In genomic region chr10:24457661-24458318, GRCh38 we compare ENCODE assay signal across 12 cellular contexts.
A peak's percentile ranks its signal among the peaks of the same experiment; 100 is the strongest.
DNase-seq lines count a peak whose midpoint lies in the region; ATAC-seq and TF ChIP-seq lines count a peak whose summit lies in the region.
"Had no signal": no experiment of that assay in that cellular context is flagged by ENCODE, and none has a peak within 500 bp of the region (broad histone marks: within the 10 kb centered on the region; RNA-seq: fewer than 3 reads in every experiment).

No MANE protein-coding gene starts in this region.

- POLR2A ChIA-PET in RWPE1 (lab: Yijun Ruan, JAX; ENCODE audit: low non-redundant PET), result no interaction called here

- H2AFZ ChIP-seq in GM23338 (no peak overlapping the region), fibroblast of lung (ENCODE audit: low read length) (no peak overlapping the region)

- no peaks in the 10 kb centered on the region; the same call in 1 of the 2 replicates for H3K4me1 ChIP-seq in GM23338 (ENCODE audit: insufficient read depth)
- H3K4me1 ChIP-seq in fibroblast of lung (ENCODE audit: control insufficient read depth, extremely low read depth, insufficient read depth, low read length), result no peaks in the 10 kb centered on the region
- peaks cover 0 to 9% (median 5%) of the 10 kb centered on the region in 6 donors for H3K4me1 ChIP-seq in spleen

- H3K9me3 ChIP-seq in fibroblast of lung (ENCODE audit: control insufficient read depth, insufficient read depth, low read depth, low read length) (no peaks in the 10 kb centered on the region), spleen (no peaks in the 10 kb centered on the region)

- no peak overlapping the region for H3K4me3 Mint-ChIP-seq in GM23338
- no peak overlapping the region for H3K4me3 Mint-ChIP-seq in stimulated activated memory B cell treated with anti-CD40 and anti-IgM and Interleukin-4, amounts not matched to agents 10 μg/mL and 1 μg/mL and 100 μg/mL, for 72 hours
- H3K4me3 Mint-ChIP-seq: T-helper 1 cell treated with Interleukin-12 subunit alpha and Interleukin-12 subunit beta and Interleukin-4 antibody, amounts not matched to agents 30 μg/mL and 1 μg/mL, for 36 hours had no signal

- H3K27ac ChIP-seq in GM23338 (ENCODE audit: low read depth), result no peak overlapping the region
- H3K27ac ChIP-seq in RWPE1, result peak overlapping the region; percentile 77
- H3K27ac ChIP-seq in fibroblast of lung (ENCODE audit: insufficient read depth, low read length), result no peak overlapping the region
- peak overlapping the region in 1 of 8 donors; percentile 26 for H3K27ac ChIP-seq in spleen

- TF ChIP-seq CTCF in GM23338 (conservative IDR thresholded peaks at IDR 0.05; ENCODE audit: low read depth in 2 of 2), result no peak
- no peak for TF ChIP-seq CTCF in RWPE1 (conservative IDR thresholded peaks at IDR 0.05; ENCODE audit: low read depth)
- TF ChIP-seq CTCF in fibroblast of lung (conservative IDR thresholded peaks at IDR 0.05 in 1 of 2, IDR thresholded peaks at IDR 0.05 in 1 of 2; ENCODE audit: low read depth in 1 of 2, low read length in 2 of 2), result no peak
- TF ChIP-seq CTCF in spleen (IDR thresholded peaks at IDR 0.05 in 8 of 11, conservative IDR thresholded peaks at IDR 0.05 in 3 of 11), result no peak

- H3K27ac Mint-ChIP-seq in GM23338, result 0 out of 2 replicates have a peak overlapping the region, but pooled peaks have one; percentile 12
- no peak overlapping the region for H3K27ac Mint-ChIP-seq in stimulated activated memory B cell treated with anti-CD40 and anti-IgM and Interleukin-4, amounts not matched to agents 10 μg/mL and 1 μg/mL and 100 μg/mL, for 72 hours

- intact Hi-C loops in spleen (cut with DNase I; ENCODE audit: low total_unique reads), result no loop called here

- 0 out of 2 replicates have a peak, but pooled peaks cover 4% of the 10 kb centered on the region for H3K9me2 ChIP-seq in GM23338 (ENCODE audit: insufficient read depth)

- H3K4me2 ChIP-seq in GM23338, result no peak overlapping the region
- H3K4me2 ChIP-seq in fibroblast of lung (ENCODE audit: extremely low read depth, insufficient read depth, low read length), result no peak overlapping the region

- no peak for TF ChIP-seq POLR2A in spleen (IDR thresholded peaks at IDR 0.05)

- H3K79me2 ChIP-seq in GM23338 (replicated peaks; ENCODE audit: insufficient read depth), result no peaks in the 10 kb centered on the region
- no peaks in the 10 kb centered on the region for H3K79me2 ChIP-seq in fibroblast of lung (ENCODE audit: control insufficient read depth, insufficient read depth, low read length)

- no peak for DNase-seq in GM23338 (ENCODE audit: low spot score)
- DNase-seq in RWPE1 (ENCODE audit: low spot score), result peak; percentile 64
- DNase-seq in fibroblast of lung (ENCODE audit: low read depth in 2 of 2), result peak; percentile 11 to 53
- peak; percentile 63 for DNase-seq in renal cortical epithelial cell (ENCODE audit: low read depth)
- DNase-seq in stimulated activated naive CD4-positive, alpha-beta T cell treated with Interleukin-2 at 50 U/mL for 16 hours (lab: John Stamatoyannopoulos, UW), result no peak
- DNase-seq in spleen, result no peak
- no peak for DNase-seq in NCI-H748 treated with DMSO at 0.1 percent for 48 hours (lab: John Stamatoyannopoulos, UW)
- DNase-seq: activated CD8-positive, alpha-beta memory T cell treated with anti-CD3 and anti-CD28 coated beads for 24 hours; DMS153; left ventricle myocardium superior had no signal

- H3K36me3 Mint-ChIP-seq in GM23338 (ENCODE audit: low read depth), result no peaks in the 10 kb centered on the region
- no peaks in the 10 kb centered on the region for H3K36me3 Mint-ChIP-seq in stimulated activated memory B cell treated with anti-CD40 and anti-IgM and Interleukin-4, amounts not matched to agents 10 μg/mL and 1 μg/mL and 100 μg/mL, for 72 hours

- ATAC-seq in GM23338, result no peak
- ATAC-seq in stimulated activated memory B cell treated with anti-CD40 and anti-IgM and Interleukin-4, amounts not matched to agents 10 μg/mL and 1 μg/mL and 100 μg/mL, for 72 hours, result no peak
- ATAC-seq: left ventricle myocardium superior had no signal

- H3K4me3 ChIP-seq in GM23338 (no peak overlapping the region), fibroblast of lung (replicated peaks in 1 of 4; ENCODE audit: control extremely low read depth in 1 of 4, insufficient read depth in 1 of 4, low read depth in 3 of 4, low read length in 4 of 4) (no peak overlapping the region), spleen (no peak overlapping the region)

- no peaks in the 10 kb centered on the region for H3F3A ChIP-seq in GM23338 (replicated peaks; ENCODE audit: low read depth)

- CTCF ChIA-PET in RWPE1 (lab: Yijun Ruan, JAX), result interaction anchor here (0.7 kb wide), 1 partner anchor 28 kb away, joined by 7 read pairs; no protein-coding TSS in a partner anchor

- H3K9me3 Mint-ChIP-seq in GM23338, result no peaks in the 10 kb centered on the region; the same call in 2 of the 3 replicates
- H3K9me3 Mint-ChIP-seq in stimulated activated memory B cell treated with anti-CD40 and anti-IgM and Interleukin-4, amounts not matched to agents 10 μg/mL and 1 μg/mL and 100 μg/mL, for 72 hours, result no peaks in the 10 kb centered on the region

- H4K20me1 ChIP-seq in GM23338 (replicated peaks; ENCODE audit: insufficient read depth), result no peaks in the 10 kb centered on the region; the same call in 1 of the 2 replicates
- H4K20me1 ChIP-seq in fibroblast of lung (ENCODE audit: control insufficient read depth, extremely low read depth, insufficient read depth, low read length), result no peaks in the 10 kb centered on the region

- no peaks in the 10 kb centered on the region for H3K27me3 Mint-ChIP-seq in GM23338 (ENCODE audit: insufficient read depth, low read depth, poor library complexity)
- no peaks in the 10 kb centered on the region for H3K27me3 Mint-ChIP-seq in stimulated activated memory B cell treated with anti-CD40 and anti-IgM and Interleukin-4, amounts not matched to agents 10 μg/mL and 1 μg/mL and 100 μg/mL, for 72 hours

- H3K4me1 Mint-ChIP-seq in GM23338, result peaks cover 45% of the 10 kb centered on the region
- no peaks in the 10 kb centered on the region for H3K4me1 Mint-ChIP-seq in stimulated activated memory B cell treated with anti-CD40 and anti-IgM and Interleukin-4, amounts not matched to agents 10 μg/mL and 1 μg/mL and 100 μg/mL, for 72 hours

- H3K36me3 ChIP-seq in GM23338 (ENCODE audit: insufficient read depth), result no peaks in the 10 kb centered on the region
- no peaks in the 10 kb centered on the region for H3K36me3 ChIP-seq in fibroblast of lung (ENCODE audit: control insufficient read depth, insufficient read depth, low read length)
- H3K36me3 ChIP-seq in spleen, result no peaks in the 10 kb centered on the region

- 56 to 66% (median 65%) methylated on average over 6 to 7 of the region's 7 CpGs for WGBS in spleen, 5 donors

- H3K9ac ChIP-seq in fibroblast of lung (ENCODE audit: insufficient read depth, low read length), result no peak overlapping the region

- H3K27me3 ChIP-seq in GM23338 (ENCODE audit: insufficient read depth), result no peaks in the 10 kb centered on the region
- H3K27me3 ChIP-seq in fibroblast of lung (ENCODE audit: control insufficient read depth, insufficient read depth, low read length), result no peaks in the 10 kb centered on the region
- H3K27me3 ChIP-seq in spleen (replicated peaks in 1 of 7), result no peaks in the 10 kb centered on the region

TF ChIP-seq in GM23338, 12 proteins besides CTCF, POLR2A, EP300 and RAD21 (continues in another document):
- TF ChIP-seq STAT1 (IDR thresholded peaks at IDR 0.05; ENCODE audit: unreplicated experiment) (no peak), ETS1 (IDR thresholded peaks at IDR 0.05) (no peak), JUNB (IDR thresholded peaks at IDR 0.05; ENCODE audit: unreplicated experiment) (no peak)

Comparison
In these comparisons a context has a peak if more than half of its experiments do, and no peak if none do; other contexts are left out.
1. DNase-seq: peak in RWPE1 (single experiment), fibroblast of lung (2 of 2) and renal cortical epithelial cell (single experiment); none in GM23338 (single experiment), stimulated activated naive CD4-positive, alpha-beta T cell treated with Interleukin-2 at 50 U/mL for 16 hours (single experiment), spleen (single experiment) and NCI-H748 treated with DMSO at 0.1 percent for 48 hours (single experiment).